ENCODE assay signal across 16 cellular contexts in the genomic region with DNA sequence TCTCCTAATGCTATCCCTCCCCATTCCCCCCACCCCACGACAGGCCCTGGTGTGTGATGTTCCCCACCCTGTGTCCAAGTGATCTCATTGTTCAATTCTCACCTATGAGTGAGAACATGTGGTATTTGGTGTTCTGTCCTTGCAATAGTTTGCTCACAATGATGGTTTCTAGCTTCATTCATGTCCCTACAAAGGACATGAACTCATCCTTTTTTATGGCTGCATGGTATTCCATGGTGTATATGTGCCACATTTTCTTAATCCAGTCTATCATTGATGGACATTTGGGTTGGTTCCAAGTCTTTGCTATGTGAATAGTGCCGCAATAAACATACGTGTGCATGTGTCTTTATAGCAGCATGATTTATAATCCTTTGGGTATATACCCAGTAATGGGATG. TPM values are rescaled to one million over a fixed set of nuclear protein-coding genes. Genes with fewer than 3 reads are reported as not detected.
"Had no signal": no experiment of that assay in that cellular context is flagged by ENCODE, and none has a peak within 500 bp of the region (broad histone marks: within the 10 kb centered on the region; RNA-seq: fewer than 3 reads in every experiment).

No MANE protein-coding gene starts in this region.

RNA-seq across cellular contexts. Expression of gene ANKRD34B, which starts 10.2 kb away (rescaled TPM):
- total RNA-seq: activated naive CD8-positive, alpha-beta T cell treated with anti-CD3 and anti-CD28 coated beads for 36 hours; activated naive CD8-positive, alpha-beta T cell treated with anti-CD3 and anti-CD28 coated beads, Interleukin-2, amount 10 ng/mL, durations not matched to agents 7 days and 5 days; activated T-cell treated with anti-CD3 and anti-CD28 coated beads, Interleukin-2, amount 50 U/mL, for 4 hours; activated T-cell treated with anti-CD3 and anti-CD28 coated beads, Interleukin-2, amount 50 U/mL, for 72 hours; activated T-helper 1 cell treated with anti-CD3 and anti-CD28 coated beads, Interleukin-12 subunit alpha, Interleukin-12 subunit beta, Interleukin-2, Interleukin-4 antibody, amounts not matched to agents 30 ng/mL and 10 ng/mL and 1 ng/mL, durations not matched to agents 14 hours and 24 hours and 36 hours; activated T-helper 17 cell treated with anti-CD3 and anti-CD28 coated beads, Interleukin-2, amount 50 U/mL, for 72 hours; activated T-helper 2 cell treated with anti-CD3 and anti-CD28 coated beads, Interferon-gamma antibody, Interleukin-2, Interleukin-4, amounts not matched to agents 10 μg/mL and 5 μg/mL and 100 μg/mL, durations not matched to agents 14 hours and 24 hours and 36 hours; adrenal gland; aorta; ascending aorta; body of pancreas; breast epithelium; bronchial epithelial cell; cardiac muscle cell; cardiac septum; chondrocyte had no signal
